In the genomic region with DNA sequence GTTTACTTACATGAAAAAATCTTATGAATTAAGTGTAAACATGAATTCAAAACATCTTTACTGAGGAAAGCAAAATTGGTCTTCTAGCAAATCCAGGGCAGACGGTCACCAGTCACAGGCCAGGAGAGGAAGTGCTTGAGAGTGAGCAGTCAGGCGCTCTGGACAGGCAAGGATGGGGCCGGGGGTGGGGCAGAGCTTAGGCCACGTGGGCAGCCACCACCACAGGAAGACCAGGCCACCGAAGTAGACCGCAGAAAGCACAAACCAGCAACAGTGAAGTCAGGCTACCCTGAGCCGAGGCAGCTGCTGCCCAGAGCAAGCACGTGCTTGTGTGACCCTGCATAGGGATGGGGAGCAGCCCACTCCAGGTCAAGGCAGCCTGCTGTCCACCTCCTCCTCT, we compare ENCODE assay signal across 11 cellular contexts. TPM values are rescaled to one million over a fixed set of nuclear protein-coding genes. Genes with fewer than 3 reads are reported as not detected.
DNase-seq lines count a peak whose midpoint lies in the region; ATAC-seq, FAIRE-seq and TF ChIP-seq lines count a peak whose summit lies in the region.
"Had no signal": no experiment of that assay in that cellular context is flagged by ENCODE, and none has a peak within 500 bp of the region (broad histone marks: within the 10 kb centered on the region; RNA-seq: fewer than 3 reads in every experiment).

No MANE protein-coding gene starts in this region.

- peaks cover 31 to 69% of the 10 kb centered on the region in 2 donors for H3K27me3 Mint-ChIP-seq in effector memory CD8-positive, alpha-beta T cell
- peaks cover 8 to 15% of the 10 kb centered on the region in 2 donors for H3K27me3 Mint-ChIP-seq in natural killer cell treated with Interleukin-12 subunit alpha and Interleukin-12 subunit beta and Interleukin-15 and Interleukin-18, amount 100 ng/mL, for 72 hours
- no peaks in the 10 kb centered on the region for H3K27me3 Mint-ChIP-seq in Caco-2 (ENCODE audit: insufficient read depth, unreplicated experiment)

- H3K27ac ChIP-seq in PC-9: no peak overlapping the region

- CTCF ChIA-PET in Caco-2 (lab: Charles Lee): no interaction called here
- CTCF ChIA-PET in PC-9 (lab: Charles Lee): no interaction called here

- H3K9me3 ChIP-seq in Caco-2 (no peaks in the 10 kb centered on the region), PC-9 (ENCODE audit: insufficient read depth, low read depth) (no peaks in the 10 kb centered on the region)

- peaks cover 7 to 11% of the 10 kb centered on the region in 2 donors for H3K4me1 Mint-ChIP-seq in effector memory CD8-positive, alpha-beta T cell (ENCODE audit: low read depth in 2 of 2)
- H3K4me1 Mint-ChIP-seq in natural killer cell treated with Interleukin-12 subunit alpha and Interleukin-12 subunit beta and Interleukin-15 and Interleukin-18, amount 100 ng/mL, for 72 hours (ENCODE audit: low read depth in 2 of 2): peaks cover 14% of the 10 kb centered on the region in 2 donors
- peaks cover 8% of the 10 kb centered on the region for H3K4me1 Mint-ChIP-seq in Caco-2 (ENCODE audit: low read depth, unreplicated experiment)

- BruUV-seq in Caco-2 (replicated peaks; lab: Mats Ljungman, UMichigan): no TSS peak
- no TSS peak for BruUV-seq in PC-9 (replicated peaks; lab: Mats Ljungman, UMichigan)

- peaks cover 2% of the 10 kb centered on the region for H3K36me3 Mint-ChIP-seq in effector memory CD8-positive, alpha-beta T cell (ENCODE audit: insufficient read depth)
- H3K36me3 Mint-ChIP-seq in natural killer cell treated with Interleukin-12 subunit alpha and Interleukin-12 subunit beta and Interleukin-15 and Interleukin-18, amount 100 ng/mL, for 72 hours: no peaks in the 10 kb centered on the region
- no peaks in the 10 kb centered on the region for H3K36me3 Mint-ChIP-seq in Caco-2 (ENCODE audit: insufficient read depth, unreplicated experiment)

- no peak overlapping the region for H2AFZ ChIP-seq in PC-9

- FAIRE-seq in GM12892 (lab: Jason Lieb, UNC): no peak

- H4K20me1 ChIP-seq in PC-9 (ENCODE audit: insufficient read depth): no peaks in the 10 kb centered on the region

- intact Hi-C loops in Caco-2 (cut with micrococcal nuclease; ENCODE audit: unreplicated experiment): no loop called here
- intact Hi-C loops in PC-9 (cut with micrococcal nuclease; ENCODE audit: unreplicated experiment): no loop called here

- H3F3A ChIP-seq in PC-9 (ENCODE audit: insufficient read depth, low read depth): peaks cover 8% of the 10 kb centered on the region; the same call in 1 of the 2 replicates

- no peak overlapping the region for H3K4me2 ChIP-seq in PC-9

- no peaks in the 10 kb centered on the region for H3K79me2 ChIP-seq in PC-9 (ENCODE audit: low read depth)

- no peak for TF ChIP-seq CTCF in NB4 (IDR thresholded peaks at IDR 0.05; ENCODE audit: low read depth, low read length)
- no peak for TF ChIP-seq CTCF in Caco-2 (IDR thresholded peaks at IDR 0.05; ENCODE audit: insufficient read depth in 1 of 2, low read depth in 1 of 2, low read length in 1 of 2, severe bottlenecking in 1 of 2, unreplicated experiment in 1 of 2)
- no peak for TF ChIP-seq CTCF in PC-9 (conservative IDR thresholded peaks at IDR 0.05)

- peaks cover 12% of the 10 kb centered on the region for H3K4me1 ChIP-seq in Caco-2
- peaks cover 27% of the 10 kb centered on the region for H3K4me1 ChIP-seq in PC-9 (replicated peaks; ENCODE audit: insufficient read depth)

- no peaks in the 10 kb centered on the region for H3K9me3 Mint-ChIP-seq in effector memory CD8-positive, alpha-beta T cell
- H3K9me3 Mint-ChIP-seq in natural killer cell treated with Interleukin-12 subunit alpha and Interleukin-12 subunit beta and Interleukin-15 and Interleukin-18, amount 100 ng/mL, for 72 hours: no peaks in the 10 kb centered on the region
- H3K9me3 Mint-ChIP-seq in Caco-2 (ENCODE audit: unreplicated experiment): no peaks in the 10 kb centered on the region
- H3K9me3 Mint-ChIP-seq: activated B cell treated with CpG ODN at 0.5 μM for 24 hours had no signal

- H3K36me3 ChIP-seq in Caco-2 (ENCODE audit: control insufficient read depth, insufficient read depth, low read length) (no peaks in the 10 kb centered on the region), PC-9 (ENCODE audit: low read depth) (no peaks in the 10 kb centered on the region)

- H3K9me2 ChIP-seq in PC-9 (ENCODE audit: insufficient read depth): no peaks in the 10 kb centered on the region

- no peak overlapping the region for H3K4me3 Mint-ChIP-seq in effector memory CD8-positive, alpha-beta T cell
- no peak overlapping the region for H3K4me3 Mint-ChIP-seq in natural killer cell treated with Interleukin-12 subunit alpha and Interleukin-12 subunit beta and Interleukin-15 and Interleukin-18, amount 100 ng/mL, for 72 hours
- H3K4me3 Mint-ChIP-seq in Caco-2 (ENCODE audit: unreplicated experiment): no peak overlapping the region
- H3K4me3 Mint-ChIP-seq: activated B cell treated with CpG ODN at 0.5 μM for 24 hours had no signal

- POLR2A ChIA-PET in Caco-2 (lab: Charles Lee) (no interaction called here), PC-9 (lab: Charles Lee; ENCODE audit: unreplicated experiment) (interaction anchor here (0.7 kb wide), 1 partner anchor 16 kb away, joined by 5 read pairs; no protein-coding TSS in a partner anchor)

- no peaks in the 10 kb centered on the region for H3K27me3 ChIP-seq in Caco-2 (replicated peaks; ENCODE audit: control insufficient read depth, insufficient read depth, low read length)
- H3K27me3 ChIP-seq in PC-9 (ENCODE audit: insufficient read depth, low read depth): no peaks in the 10 kb centered on the region

- H3K4me3 ChIP-seq in NB4 (ENCODE audit: low read depth, low read length) (no peak overlapping the region), Caco-2 (ENCODE audit: low read depth, low read length) (no peak overlapping the region), PC-9 (no peak overlapping the region)

- TF ChIP-seq POLR2A in NB4 (IDR thresholded peaks at IDR 0.05; ENCODE audit: extremely low read depth, insufficient read length): peak; percentile 42
- no peak for TF ChIP-seq POLR2A in GM12892 (IDR thresholded peaks at IDR 0.05; ENCODE audit: low read depth, low read length)

- DNase-seq in GF-D8 (lab: John Stamatoyannopoulos, UW): peak; percentile 90
- DNase-seq in NB4 (ENCODE audit: low read depth): peak; percentile 89
- no peak for DNase-seq in effector memory CD8-positive, alpha-beta T cell
- no peak for DNase-seq in natural killer cell treated with Interleukin-12 subunit alpha and Interleukin-12 subunit beta and Interleukin-15 and Interleukin-18, amount 100 ng/mL, for 72 hours (ENCODE audit: low spot score)
- no peak for DNase-seq in Caco-2
- DNase-seq in GM12892 (ENCODE audit: insufficient read length): no peak
- DNase-seq in PC-9: no peak
- DNase-seq: activated B cell treated with CpG ODN at 0.5 μM for 24 hours, Calu3, NCI-H2081 had no signal

- H3K27ac Mint-ChIP-seq in effector memory CD8-positive, alpha-beta T cell: peak overlapping the region in 1 of 2 donors; percentile 11
- H3K27ac Mint-ChIP-seq in natural killer cell treated with Interleukin-12 subunit alpha and Interleukin-12 subunit beta and Interleukin-15 and Interleukin-18, amount 100 ng/mL, for 72 hours: no peak overlapping the region
- H3K27ac Mint-ChIP-seq in Caco-2 (ENCODE audit: unreplicated experiment): no peak overlapping the region
- H3K27ac Mint-ChIP-seq: activated B cell treated with CpG ODN at 0.5 μM for 24 hours had no signal

- ATAC-seq in effector memory CD8-positive, alpha-beta T cell (replicated peaks): peak; percentile 26
- ATAC-seq in natural killer cell treated with Interleukin-12 subunit alpha and Interleukin-12 subunit beta and Interleukin-15 and Interleukin-18, amount 100 ng/mL, for 72 hours: peak; percentile 67 to 80
- ATAC-seq in HG03432 (IDR thresholded peaks at IDR 0.05; ENCODE audit: unreplicated experiment): no peak

RNA-seq across cellular contexts. Expression of a gene that starts 33.5 kb away (rescaled TPM):
- under 1 TPM in 1 of 2 donors, not detected in 1; 0.11 TPM for total RNA-seq in natural killer cell treated with Interleukin-12 subunit alpha and Interleukin-12 subunit beta and Interleukin-15 and Interleukin-18, amount 100 ng/mL, for 72 hours
- total RNA-seq in Caco-2 (2022) (1.5 and 2.1 TPM in 2 replicates), PC-9 (2021) (not detected in 2 replicates)
- polyA plus RNA-seq in GM12892 (2012; ENCODE audit: missing spikeins): 0.17 TPM
- total RNA-seq: activated B cell treated with CpG ODN at 0.5 μM for 24 hours had no signal

Comparison
In these comparisons a context has a peak if more than half of its experiments do, and no peak if none do; other contexts are left out.
1. DNase-seq: peak in GF-D8 (single experiment) and NB4 (single experiment); none in effector memory CD8-positive, alpha-beta T cell (0 of 3), natural killer cell treated with Interleukin-12 subunit alpha and Interleukin-12 subunit beta and Interleukin-15 and Interleukin-18, amount 100 ng/mL, for 72 hours (single experiment), Caco-2 (0 of 2), GM12892 (single experiment) and PC-9 (0 of 2).